ENCODE assay signal across 1 cellular context in genomic region chr20:5749512-5750490, GRCh38.
TF ChIP-seq lines count a peak whose summit lies in the region.

A gene with protein sequence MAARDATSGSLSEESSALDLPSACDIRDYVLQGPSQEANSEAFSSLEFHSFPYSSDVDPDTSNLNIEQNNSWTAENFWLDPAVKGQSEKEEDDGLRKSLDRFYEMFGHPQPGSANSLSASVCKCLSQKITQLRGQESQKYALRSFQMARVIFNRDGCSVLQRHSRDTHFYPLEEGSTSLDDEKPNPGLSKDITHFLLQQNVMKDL (plus strand): TSS chr20:5750401. CDS start chr20:5772866, 22,465 bp downstream.

TF ChIP-seq in HepG2, 621 proteins besides CTCF, POLR2A, EP300 and RAD21 (continued from another document and continues in another):
- TF ChIP-seq ZNF513 (CRISPR knock-in tag; conservative IDR thresholded peaks at IDR 0.05): no peak
- TF ChIP-seq ZNF343 (CRISPR knock-in tag; IDR thresholded peaks at IDR 0.05): no peak
- no peak for TF ChIP-seq ZNF235 (CRISPR knock-in tag; IDR thresholded peaks at IDR 0.05; ENCODE audit: borderline replicate concordance)
- no peak; the same call in 1 of the 2 replicates for TF ChIP-seq ZNF83 (CRISPR knock-in tag; IDR thresholded peaks at IDR 0.05; ENCODE audit: borderline replicate concordance)
- TF ChIP-seq ZNF101 (CRISPR knock-in tag; IDR thresholded peaks at IDR 0.05; ENCODE audit: borderline replicate concordance, low read depth): no peak
- no peak for TF ChIP-seq ATF5 (CRISPR knock-in tag; IDR thresholded peaks at IDR 0.05; ENCODE audit: low read depth)
- 0 out of 2 replicates have a peak, but pooled peaks have one; percentile 63 for TF ChIP-seq KLF9 (CRISPR knock-in tag; IDR thresholded peaks at IDR 0.05; ENCODE audit: low read depth)
- TF ChIP-seq EED (CRISPR knock-in tag; IDR thresholded peaks at IDR 0.05): no peak
- no peak for TF ChIP-seq ZNF780A (CRISPR knock-in tag; IDR thresholded peaks at IDR 0.05)
- TF ChIP-seq ISX (CRISPR knock-in tag; conservative IDR thresholded peaks at IDR 0.05): no peak
- TF ChIP-seq FLYWCH1 (CRISPR knock-in tag; IDR thresholded peaks at IDR 0.05): 0 out of 2 replicates have a peak, but pooled peaks have one; percentile 78
- no peak for TF ChIP-seq ZNF337 (CRISPR knock-in tag; IDR thresholded peaks at IDR 0.05; ENCODE audit: borderline replicate concordance, low read depth)
- no peak for TF ChIP-seq ZNF24 (IDR thresholded peaks at IDR 0.05)
- TF ChIP-seq, protein P1, sequence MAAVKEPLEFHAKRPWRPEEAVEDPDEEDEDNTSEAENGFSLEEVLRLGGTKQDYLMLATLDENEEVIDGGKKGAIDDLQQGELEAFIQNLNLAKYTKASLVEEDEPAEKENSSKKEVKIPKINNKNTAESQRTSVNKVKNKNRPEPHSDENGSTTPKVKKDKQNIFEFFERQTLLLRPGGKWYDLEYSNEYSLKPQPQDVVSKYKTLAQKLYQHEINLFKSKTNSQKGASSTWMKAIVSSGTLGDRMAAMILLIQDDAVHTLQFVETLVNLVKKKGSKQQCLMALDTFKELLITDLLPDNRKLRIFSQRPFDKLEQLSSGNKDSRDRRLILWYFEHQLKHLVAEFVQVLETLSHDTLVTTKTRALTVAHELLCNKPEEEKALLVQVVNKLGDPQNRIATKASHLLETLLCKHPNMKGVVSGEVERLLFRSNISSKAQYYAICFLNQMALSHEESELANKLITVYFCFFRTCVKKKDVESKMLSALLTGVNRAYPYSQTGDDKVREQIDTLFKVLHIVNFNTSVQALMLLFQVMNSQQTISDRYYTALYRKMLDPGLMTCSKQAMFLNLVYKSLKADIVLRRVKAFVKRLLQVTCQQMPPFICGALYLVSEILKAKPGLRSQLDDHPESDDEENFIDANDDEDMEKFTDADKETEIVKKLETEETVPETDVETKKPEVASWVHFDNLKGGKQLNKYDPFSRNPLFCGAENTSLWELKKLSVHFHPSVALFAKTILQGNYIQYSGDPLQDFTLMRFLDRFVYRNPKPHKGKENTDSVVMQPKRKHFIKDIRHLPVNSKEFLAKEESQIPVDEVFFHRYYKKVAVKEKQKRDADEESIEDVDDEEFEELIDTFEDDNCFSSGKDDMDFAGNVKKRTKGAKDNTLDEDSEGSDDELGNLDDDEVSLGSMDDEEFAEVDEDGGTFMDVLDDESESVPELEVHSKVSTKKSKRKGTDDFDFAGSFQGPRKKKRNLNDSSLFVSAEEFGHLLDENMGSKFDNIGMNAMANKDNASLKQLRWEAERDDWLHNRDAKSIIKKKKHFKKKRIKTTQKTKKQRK (IDR thresholded peaks at IDR 0.05; ENCODE audit: low read length): no peak
- no peak for TF ChIP-seq TEF (CRISPR knock-in tag; IDR thresholded peaks at IDR 0.05)
- TF ChIP-seq, protein P2, sequence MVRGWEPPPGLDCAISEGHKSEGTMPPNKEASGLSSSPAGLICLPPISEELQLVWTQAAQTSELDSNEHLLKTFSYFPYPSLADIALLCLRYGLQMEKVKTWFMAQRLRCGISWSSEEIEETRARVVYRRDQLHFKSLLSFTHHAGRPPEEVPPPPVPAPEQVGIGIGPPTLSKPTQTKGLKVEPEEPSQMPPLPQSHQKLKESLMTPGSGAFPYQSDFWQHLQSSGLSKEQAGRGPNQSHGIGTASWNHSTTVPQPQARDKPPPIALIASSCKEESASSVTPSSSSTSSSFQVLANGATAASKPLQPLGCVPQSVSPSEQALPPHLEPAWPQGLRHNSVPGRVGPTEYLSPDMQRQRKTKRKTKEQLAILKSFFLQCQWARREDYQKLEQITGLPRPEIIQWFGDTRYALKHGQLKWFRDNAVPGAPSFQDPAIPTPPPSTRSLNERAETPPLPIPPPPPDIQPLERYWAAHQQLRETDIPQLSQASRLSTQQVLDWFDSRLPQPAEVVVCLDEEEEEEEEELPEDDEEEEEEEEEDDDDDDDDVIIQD (CRISPR knock-in tag; IDR thresholded peaks at IDR 0.05; ENCODE audit: low read depth): 0 out of 2 replicates have a peak, but pooled peaks have one; percentile 72
- peak; percentile 44; the same call in 1 of the 2 replicates for TF ChIP-seq ZNF350 (CRISPR knock-in tag; IDR thresholded peaks at IDR 0.05; ENCODE audit: borderline replicate concordance, low read depth)
- TF ChIP-seq, protein P3, sequence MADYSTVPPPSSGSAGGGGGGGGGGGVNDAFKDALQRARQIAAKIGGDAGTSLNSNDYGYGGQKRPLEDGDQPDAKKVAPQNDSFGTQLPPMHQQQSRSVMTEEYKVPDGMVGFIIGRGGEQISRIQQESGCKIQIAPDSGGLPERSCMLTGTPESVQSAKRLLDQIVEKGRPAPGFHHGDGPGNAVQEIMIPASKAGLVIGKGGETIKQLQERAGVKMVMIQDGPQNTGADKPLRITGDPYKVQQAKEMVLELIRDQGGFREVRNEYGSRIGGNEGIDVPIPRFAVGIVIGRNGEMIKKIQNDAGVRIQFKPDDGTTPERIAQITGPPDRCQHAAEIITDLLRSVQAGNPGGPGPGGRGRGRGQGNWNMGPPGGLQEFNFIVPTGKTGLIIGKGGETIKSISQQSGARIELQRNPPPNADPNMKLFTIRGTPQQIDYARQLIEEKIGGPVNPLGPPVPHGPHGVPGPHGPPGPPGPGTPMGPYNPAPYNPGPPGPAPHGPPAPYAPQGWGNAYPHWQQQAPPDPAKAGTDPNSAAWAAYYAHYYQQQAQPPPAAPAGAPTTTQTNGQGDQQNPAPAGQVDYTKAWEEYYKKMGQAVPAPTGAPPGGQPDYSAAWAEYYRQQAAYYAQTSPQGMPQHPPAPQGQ (CRISPR knock-in tag; IDR thresholded peaks at IDR 0.05; ENCODE audit: borderline replicate concordance): no peak
- TF ChIP-seq RELA (CRISPR knock-in tag; IDR thresholded peaks at IDR 0.05): no peak
- no peak for TF ChIP-seq ZBTB10 (CRISPR knock-in tag; IDR thresholded peaks at IDR 0.05; ENCODE audit: borderline replicate concordance)
- no peak for TF ChIP-seq ZNF441 (CRISPR knock-in tag; IDR thresholded peaks at IDR 0.05; ENCODE audit: borderline replicate concordance)
- no peak for TF ChIP-seq KDM1A (CRISPR knock-in tag; IDR thresholded peaks at IDR 0.05)
- TF ChIP-seq ZNF639 (CRISPR knock-in tag; conservative IDR thresholded peaks at IDR 0.05): no peak; the same call in 1 of the 2 replicates
- TF ChIP-seq ZNF136 (CRISPR knock-in tag; IDR thresholded peaks at IDR 0.05; ENCODE audit: low read depth): no peak
- TF ChIP-seq KDM2A (CRISPR knock-in tag; IDR thresholded peaks at IDR 0.05; ENCODE audit: borderline replicate concordance, low read depth): peak; percentile 77
- no peak for TF ChIP-seq HMG20A (CRISPR knock-in tag; IDR thresholded peaks at IDR 0.05; ENCODE audit: borderline replicate concordance)
- peak; percentile 90 for TF ChIP-seq TEAD3 (CRISPR knock-in tag; optimal IDR thresholded peaks at IDR 0.05; ENCODE audit: borderline replicate concordance)
- TF ChIP-seq, protein P4, sequence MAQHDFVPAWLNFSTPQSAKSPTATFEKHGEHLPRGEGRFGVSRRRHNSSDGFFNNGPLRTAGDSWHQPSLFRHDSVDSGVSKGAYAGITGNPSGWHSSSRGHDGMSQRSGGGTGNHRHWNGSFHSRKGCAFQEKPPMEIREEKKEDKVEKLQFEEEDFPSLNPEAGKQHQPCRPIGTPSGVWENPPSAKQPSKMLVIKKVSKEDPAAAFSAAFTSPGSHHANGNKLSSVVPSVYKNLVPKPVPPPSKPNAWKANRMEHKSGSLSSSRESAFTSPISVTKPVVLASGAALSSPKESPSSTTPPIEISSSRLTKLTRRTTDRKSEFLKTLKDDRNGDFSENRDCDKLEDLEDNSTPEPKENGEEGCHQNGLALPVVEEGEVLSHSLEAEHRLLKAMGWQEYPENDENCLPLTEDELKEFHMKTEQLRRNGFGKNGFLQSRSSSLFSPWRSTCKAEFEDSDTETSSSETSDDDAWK (CRISPR knock-in tag; IDR thresholded peaks at IDR 0.05): no peak
- TF ChIP-seq TMF1 (CRISPR knock-in tag; IDR thresholded peaks at IDR 0.05; ENCODE audit: low read depth): no peak
- TF ChIP-seq FOXJ3 (CRISPR knock-in tag; IDR thresholded peaks at IDR 0.05; ENCODE audit: borderline replicate concordance): no peak
- TF ChIP-seq, protein P5, sequence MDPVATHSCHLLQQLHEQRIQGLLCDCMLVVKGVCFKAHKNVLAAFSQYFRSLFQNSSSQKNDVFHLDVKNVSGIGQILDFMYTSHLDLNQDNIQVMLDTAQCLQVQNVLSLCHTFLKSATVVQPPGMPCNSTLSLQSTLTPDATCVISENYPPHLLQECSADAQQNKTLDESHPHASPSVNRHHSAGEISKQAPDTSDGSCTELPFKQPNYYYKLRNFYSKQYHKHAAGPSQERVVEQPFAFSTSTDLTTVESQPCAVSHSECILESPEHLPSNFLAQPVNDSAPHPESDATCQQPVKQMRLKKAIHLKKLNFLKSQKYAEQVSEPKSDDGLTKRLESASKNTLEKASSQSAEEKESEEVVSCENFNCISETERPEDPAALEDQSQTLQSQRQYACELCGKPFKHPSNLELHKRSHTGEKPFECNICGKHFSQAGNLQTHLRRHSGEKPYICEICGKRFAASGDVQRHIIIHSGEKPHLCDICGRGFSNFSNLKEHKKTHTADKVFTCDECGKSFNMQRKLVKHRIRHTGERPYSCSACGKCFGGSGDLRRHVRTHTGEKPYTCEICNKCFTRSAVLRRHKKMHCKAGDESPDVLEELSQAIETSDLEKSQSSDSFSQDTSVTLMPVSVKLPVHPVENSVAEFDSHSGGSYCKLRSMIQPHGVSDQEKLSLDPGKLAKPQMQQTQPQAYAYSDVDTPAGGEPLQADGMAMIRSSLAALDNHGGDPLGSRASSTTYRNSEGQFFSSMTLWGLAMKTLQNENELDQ (CRISPR knock-in tag; IDR thresholded peaks at IDR 0.05; ENCODE audit: borderline replicate concordance): no peak
- no peak for TF ChIP-seq PHB2 (IDR thresholded peaks at IDR 0.05; ENCODE audit: partially characterized antibody)
- TF ChIP-seq, protein P6, sequence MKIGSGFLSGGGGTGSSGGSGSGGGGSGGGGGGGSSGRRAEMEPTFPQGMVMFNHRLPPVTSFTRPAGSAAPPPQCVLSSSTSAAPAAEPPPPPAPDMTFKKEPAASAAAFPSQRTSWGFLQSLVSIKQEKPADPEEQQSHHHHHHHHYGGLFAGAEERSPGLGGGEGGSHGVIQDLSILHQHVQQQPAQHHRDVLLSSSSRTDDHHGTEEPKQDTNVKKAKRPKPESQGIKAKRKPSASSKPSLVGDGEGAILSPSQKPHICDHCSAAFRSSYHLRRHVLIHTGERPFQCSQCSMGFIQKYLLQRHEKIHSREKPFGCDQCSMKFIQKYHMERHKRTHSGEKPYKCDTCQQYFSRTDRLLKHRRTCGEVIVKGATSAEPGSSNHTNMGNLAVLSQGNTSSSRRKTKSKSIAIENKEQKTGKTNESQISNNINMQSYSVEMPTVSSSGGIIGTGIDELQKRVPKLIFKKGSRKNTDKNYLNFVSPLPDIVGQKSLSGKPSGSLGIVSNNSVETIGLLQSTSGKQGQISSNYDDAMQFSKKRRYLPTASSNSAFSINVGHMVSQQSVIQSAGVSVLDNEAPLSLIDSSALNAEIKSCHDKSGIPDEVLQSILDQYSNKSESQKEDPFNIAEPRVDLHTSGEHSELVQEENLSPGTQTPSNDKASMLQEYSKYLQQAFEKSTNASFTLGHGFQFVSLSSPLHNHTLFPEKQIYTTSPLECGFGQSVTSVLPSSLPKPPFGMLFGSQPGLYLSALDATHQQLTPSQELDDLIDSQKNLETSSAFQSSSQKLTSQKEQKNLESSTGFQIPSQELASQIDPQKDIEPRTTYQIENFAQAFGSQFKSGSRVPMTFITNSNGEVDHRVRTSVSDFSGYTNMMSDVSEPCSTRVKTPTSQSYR (CRISPR knock-in tag; IDR thresholded peaks at IDR 0.05; ENCODE audit: borderline replicate concordance): no peak; the same call in 1 of the 2 replicates
- peak; percentile 88 for TF ChIP-seq HCFC1 (IDR thresholded peaks at IDR 0.05; ENCODE audit: low read depth, low read length)
- TF ChIP-seq ARNTL (CRISPR knock-in tag; IDR thresholded peaks at IDR 0.05): no peak
